ENCODE assay signal across 14 cellular contexts in the genomic region with DNA sequence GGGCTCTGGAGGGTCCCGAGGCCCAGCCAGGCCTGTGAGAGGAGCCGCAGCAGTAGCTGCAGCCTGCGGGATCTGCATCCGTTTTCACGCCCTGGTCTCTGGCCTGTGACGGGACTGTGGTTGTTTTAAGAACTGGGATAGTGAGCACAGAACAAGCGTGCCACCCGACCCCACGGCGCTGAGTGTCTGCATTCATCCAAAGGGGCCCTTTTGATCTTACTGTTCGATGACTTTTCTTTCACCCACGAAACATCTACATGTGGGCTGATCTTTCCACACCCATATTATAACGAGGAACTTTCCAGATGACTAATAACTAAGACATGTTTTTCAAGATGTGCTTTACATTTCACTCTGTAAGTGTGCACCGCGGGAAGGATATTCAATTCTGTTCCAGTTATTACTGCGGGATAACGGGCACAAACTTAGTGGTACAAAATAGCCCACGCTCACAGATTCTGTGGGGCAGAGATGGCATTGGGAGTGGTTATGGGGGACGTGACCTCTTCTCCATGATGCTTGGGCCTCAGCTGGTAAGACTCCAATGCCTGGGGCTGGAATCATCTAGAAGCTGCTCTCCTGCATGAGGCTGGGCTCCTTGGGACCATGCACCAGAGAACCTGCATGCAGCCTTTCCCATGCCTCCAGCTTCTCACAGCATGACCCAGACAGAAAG.
DNase-seq lines count a peak whose midpoint lies in the region; ATAC-seq and TF ChIP-seq lines count a peak whose summit lies in the region.
"Had no signal": no experiment of that assay in that cellular context is flagged by ENCODE, and none has a peak within 500 bp of the region (broad histone marks: within the 10 kb centered on the region; RNA-seq: fewer than 3 reads in every experiment).

No MANE protein-coding gene starts in this region.

- H2AK9ac ChIP-seq in IMR-90 (replicated peaks; ENCODE audit: low read depth, low read length, poor library complexity) = no peak overlapping the region

- H3K27ac ChIP-seq in BLaER1 = peak overlapping the region; percentile 42
- H3K27ac ChIP-seq in IMR-90 (ENCODE audit: insufficient read depth, low read length) = no peak overlapping the region
- H3K27ac ChIP-seq: cardiac muscle cell, lower lobe of right lung had no signal

- peak overlapping the region; percentile 75; the same call in 1 of the 2 replicates for H3K4me2 ChIP-seq in BLaER1
- no peak overlapping the region for H3K4me2 ChIP-seq in IMR-90 (ENCODE audit: low read depth, low read length)

- no peak overlapping the region for H3K56ac ChIP-seq in IMR-90 (ENCODE audit: extremely low read depth, insufficient read depth, low read length)

- H3K9me1 ChIP-seq in IMR-90 (ENCODE audit: insufficient read depth, low read length) = peaks cover 1% of the 10 kb centered on the region; the same call in 1 of the 2 replicates

- intact Hi-C loops in IMR-90 (cut with micrococcal nuclease) = loop anchor here (2.0 kb wide), 1 partner anchor 66 kb away; no protein-coding TSS in a partner anchor

- H3K4me1 ChIP-seq in BLaER1 (peaks cover 96% of the 10 kb centered on the region), IMR-90 (ENCODE audit: control insufficient read depth, insufficient read depth, low read length) (peaks cover 8% of the 10 kb centered on the region)

- no peaks in the 10 kb centered on the region for H3K27me3 ChIP-seq in BLaER1
- no peaks in the 10 kb centered on the region for H3K27me3 ChIP-seq in IMR-90 (ENCODE audit: control insufficient read depth, insufficient read depth, low read length)
- H3K27me3 ChIP-seq: cardiac muscle cell had no signal

- no peak overlapping the region; the same call in 1 of the 2 replicates for H4K91ac ChIP-seq in IMR-90 (ENCODE audit: insufficient read depth, low read depth, low read length)

- H3K14ac ChIP-seq in IMR-90 (replicated peaks; ENCODE audit: low read depth, low read length) = no peak overlapping the region

- ATAC-seq in IMR-90 (ENCODE audit: low read depth) = peak; percentile 27; the same call in 1 of the 2 replicates
- peak; percentile 49 for ATAC-seq in esophagus mucosa
- ATAC-seq in HG02981 (IDR thresholded peaks at IDR 0.05; ENCODE audit: unreplicated experiment) = no peak
- ATAC-seq in HG02571 (IDR thresholded peaks at IDR 0.05; ENCODE audit: unreplicated experiment) = no peak
- ATAC-seq: GM12878, lower lobe of right lung had no signal

- H2BK15ac ChIP-seq in IMR-90 (ENCODE audit: low read depth, low read length) = peak overlapping the region; percentile 21; the same call in 1 of the 3 replicates

- in situ Hi-C loops in IMR-90 (cut with MboI; ENCODE audit: low sequenced_read_pairs) = no loop called here

- H4K5ac ChIP-seq in IMR-90 (ENCODE audit: low read depth, low read length) = peak overlapping the region; percentile 8; the same call in 1 of the 2 replicates

- 97% methylated on average over 5 of the region's 19 CpGs; no CpG with 5 or more reads in 1 of the 2 experiments for whole genome bisulfite sequencing in IMR-90 (ENCODE audit: extremely low coverage in 2 of 2, insufficient read length in 1 of 2), 2 experiments

- peak overlapping the region; percentile 68 for H2AFZ ChIP-seq in IMR-90 (replicated peaks; ENCODE audit: low read length, poor library complexity)

- H3K9me3 ChIP-seq in BLaER1 (peaks cover 13% of the 10 kb centered on the region), IMR-90 (ENCODE audit: control insufficient read depth, insufficient read depth, low read length) (no peaks in the 10 kb centered on the region)
- H3K9me3 ChIP-seq: lower lobe of right lung had no signal

- H4K20me1 ChIP-seq in BLaER1 = no peaks in the 10 kb centered on the region
- H4K20me1 ChIP-seq in IMR-90 (ENCODE audit: insufficient read depth, low read length) = no peaks in the 10 kb centered on the region

- no peak for TF ChIP-seq CTCF in IMR-90 (conservative IDR thresholded peaks at IDR 0.05; ENCODE audit: low read depth, low read length)

- DNase-seq in IMR-90 (peak; percentile 49), GM19240 (ENCODE audit: insufficient read length, low spot score) (no peak), NCI-H446 treated with DMSO at 0.1 percent for 48 hours (lab: John Stamatoyannopoulos, UW) (no peak)
- DNase-seq in stimulated activated CD4-positive, alpha-beta T cell treated with anti-CD3 and anti-CD28 coated beads, Interleukin-15, amount 100 ng/mL, for 24 hours = peak; percentile 69
- DNase-seq: activated CD4-positive, CD25-positive, alpha-beta regulatory T cell; KBM-7; lower lobe of right lung; retina had no signal

- CTCF ChIA-PET in IMR-90 (lab: Yijun Ruan, JAX) = interaction anchor here (1.0 kb wide), 1 partner anchor 75 kb away, joined by 5 read pairs; no protein-coding TSS in a partner anchor

- no peak overlapping the region for H3K9ac ChIP-seq in BLaER1
- no peak overlapping the region for H3K9ac ChIP-seq in IMR-90 (ENCODE audit: low read depth, low read length)

- peak overlapping the region; percentile 35; the same call in 1 of the 2 replicates for H2AK5ac ChIP-seq in IMR-90 (ENCODE audit: low read depth, low read length)

- BruUV-seq in IMR-90 (replicated peaks; lab: Mats Ljungman, UMichigan) = no TSS peak

- no peaks in the 10 kb centered on the region for H3K79me1 ChIP-seq in IMR-90 (ENCODE audit: low read depth in 1 of 2, low read length in 2 of 2)

- no peak overlapping the region for H2BK5ac ChIP-seq in IMR-90 (ENCODE audit: low read depth, low read length, poor library complexity, severe bottlenecking)

- H2BK120ac ChIP-seq in IMR-90 (ENCODE audit: low read depth, low read length) = peak overlapping the region; percentile 22; the same call in 1 of the 2 replicates

- TF ChIP-seq POLR2A in IMR-90 (IDR thresholded peaks at IDR 0.05; ENCODE audit: low read depth, low read length) = no peak

- H3K36me3 ChIP-seq in BLaER1 = no peaks in the 10 kb centered on the region
- no peaks in the 10 kb centered on the region for H3K36me3 ChIP-seq in IMR-90 (ENCODE audit: control insufficient read depth, insufficient read depth, low read length)
- H3K36me3 ChIP-seq: cardiac muscle cell, lower lobe of right lung had no signal

- H3K18ac ChIP-seq in IMR-90 (ENCODE audit: low read depth, low read length) = 0 out of 2 replicates have a peak overlapping the region, but pooled peaks have one; percentile 30

- TF ChIP-seq RAD21 in IMR-90 (IDR thresholded peaks at IDR 0.05; ENCODE audit: low read length) = no peak

- H4K8ac ChIP-seq in IMR-90 (ENCODE audit: low read depth in 2 of 2, low read length in 2 of 2) = no peak overlapping the region; a peak in 1 of 4 replicates

- H3K4me3 ChIP-seq in BLaER1 (no peak overlapping the region), IMR-90 (ENCODE audit: insufficient read depth, low read depth, low read length) (no peak overlapping the region)
- H3K4me3 ChIP-seq: cardiac muscle cell, GM12878, lower lobe of right lung had no signal

- peak overlapping the region; percentile 50; the same call in 1 of the 2 replicates for H2BK20ac ChIP-seq in IMR-90 (ENCODE audit: low read depth, low read length)

- no peak overlapping the region for H3K23ac ChIP-seq in IMR-90 (ENCODE audit: low read depth, low read length)

- peak overlapping the region; percentile 43; the same call in 1 of the 2 replicates for H3K4ac ChIP-seq in IMR-90 (ENCODE audit: low read depth, low read length)

- POLR2A ChIA-PET in IMR-90 (lab: Charles Lee; ENCODE audit: unreplicated experiment) = no interaction called here

- dilution Hi-C loops in IMR-90 (cut with HindIII; ENCODE audit: low sequenced_read_pairs, unreplicated experiment) = no loop called here

TF ChIP-seq in IMR-90, 13 proteins besides CTCF, POLR2A, EP300 and RAD21:
- TF ChIP-seq CHD1 (IDR thresholded peaks at IDR 0.05; ENCODE audit: low read depth, low read length) (no peak), BHLHE40 (IDR thresholded peaks at IDR 0.05; ENCODE audit: low read depth, low read length) (no peak), USF2 (IDR thresholded peaks at IDR 0.05; ENCODE audit: low read depth, low read length) (no peak), FOS (IDR thresholded peaks at IDR 0.05; ENCODE audit: low read depth, low read length) (no peak), MAZ (IDR thresholded peaks at IDR 0.05; ENCODE audit: borderline replicate concordance, low read depth, low read length) (no peak)
- TF ChIP-seq, protein P1, sequence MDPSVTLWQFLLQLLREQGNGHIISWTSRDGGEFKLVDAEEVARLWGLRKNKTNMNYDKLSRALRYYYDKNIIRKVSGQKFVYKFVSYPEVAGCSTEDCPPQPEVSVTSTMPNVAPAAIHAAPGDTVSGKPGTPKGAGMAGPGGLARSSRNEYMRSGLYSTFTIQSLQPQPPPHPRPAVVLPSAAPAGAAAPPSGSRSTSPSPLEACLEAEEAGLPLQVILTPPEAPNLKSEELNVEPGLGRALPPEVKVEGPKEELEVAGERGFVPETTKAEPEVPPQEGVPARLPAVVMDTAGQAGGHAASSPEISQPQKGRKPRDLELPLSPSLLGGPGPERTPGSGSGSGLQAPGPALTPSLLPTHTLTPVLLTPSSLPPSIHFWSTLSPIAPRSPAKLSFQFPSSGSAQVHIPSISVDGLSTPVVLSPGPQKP (IDR thresholded peaks at IDR 0.05; ENCODE audit: borderline replicate concordance, low read depth, low read length) = no peak

Comparison
In these comparisons a context has a peak if more than half of its experiments do, and no peak if none do; other contexts are left out.
1. ATAC-seq: peak in IMR-90 (single experiment) and esophagus mucosa (single experiment); none in HG02981 (single experiment) and HG02571 (single experiment).
2. DNase-seq: peak in IMR-90 (single experiment) and stimulated activated CD4-positive, alpha-beta T cell treated with anti-CD3 and anti-CD28 coated beads, Interleukin-15, amount 100 ng/mL, for 24 hours (single experiment); none in GM19240 (single experiment) and NCI-H446 treated with DMSO at 0.1 percent for 48 hours (single experiment).